Comparison of ENCODE assay signal across 38 cellular contexts in the genomic region with DNA sequence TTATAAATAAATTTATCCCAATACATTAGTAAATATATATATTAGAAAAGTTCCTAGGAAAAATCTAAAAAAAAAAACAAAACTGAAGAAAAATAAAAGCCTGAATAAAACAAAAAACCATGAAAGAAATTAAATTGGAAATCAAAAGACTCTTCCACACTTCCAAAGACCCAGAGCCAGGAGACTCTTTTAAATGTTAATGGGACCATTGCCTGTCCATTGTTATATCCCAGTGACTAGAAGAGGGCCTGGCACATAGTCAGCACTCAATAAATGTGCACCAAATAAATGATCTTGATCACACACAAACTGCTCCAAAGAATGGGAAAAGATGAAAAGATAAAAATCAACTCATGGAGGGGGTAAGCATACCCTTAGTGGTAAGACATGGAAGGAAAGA. TPM values are rescaled to one million over a fixed set of nuclear protein-coding genes. Genes with fewer than 3 reads are reported as not detected.
"Had no signal": no experiment of that assay in that cellular context is flagged by ENCODE, and none has a peak within 500 bp of the region (broad histone marks: within the 10 kb centered on the region; RNA-seq: fewer than 3 reads in every experiment).

No MANE protein-coding gene starts in this region.

- ATAC-seq: activated CD8-positive, alpha-beta memory T cell treated with anti-CD3 and anti-CD28 coated beads, Interleukin-2, amount 10 ng/mL, durations not matched to agents 7 days and 5 days; activated CD8-positive, alpha-beta T cell treated with anti-CD3 and anti-CD28 coated beads, Interleukin-2, amount 10 ng/mL, durations not matched to agents 7 days and 5 days; activated naive CD8-positive, alpha-beta T cell treated with anti-CD3 and anti-CD28 coated beads, Interleukin-2, amount 50 U/mL, for 24 hours had no signal

- H3K4me1 Mint-ChIP-seq: activated B cell treated with CpG ODN at 0.5 μM for 24 hours; activated CD4-positive, alpha-beta memory T cell treated with anti-CD3 and anti-CD28 coated beads, Interleukin-2, amount 10 ng/mL, durations not matched to agents 7 days and 5 days; activated CD4-positive, alpha-beta T cell treated with anti-CD3 and anti-CD28 coated beads, Interleukin-2, amount 10 ng/mL, durations not matched to agents 24 days and 14 days; activated CD8-positive, alpha-beta memory T cell treated with anti-CD3 and anti-CD28 coated beads, Interleukin-2, amount 10 ng/mL, durations not matched to agents 7 days and 5 days; activated naive CD4-positive, alpha-beta T cell treated with anti-CD3 and anti-CD28 coated beads, Interleukin-2, amount 10 ng/mL, durations not matched to agents 7 days and 5 days; activated naive CD4-positive, alpha-beta T cell treated with anti-CD3 and anti-CD28 coated beads, Interleukin-2, amount 50 U/mL, for 24 hours; activated naive CD8-positive, alpha-beta T cell treated with anti-CD3 and anti-CD28 coated beads, Interleukin-2, amount 10 ng/mL, durations not matched to agents 7 days and 5 days; activated naive CD8-positive, alpha-beta T cell treated with anti-CD3 and anti-CD28 coated beads, Interleukin-2, amount 50 U/mL, for 24 hours; central memory CD8-positive, alpha-beta T cell had no signal

- H3K4me3 Mint-ChIP-seq: activated B cell treated with CpG ODN at 0.5 μM for 24 hours; activated CD4-positive, alpha-beta memory T cell treated with anti-CD3 and anti-CD28 coated beads, Interleukin-2, amount 10 ng/mL, durations not matched to agents 7 days and 5 days; activated CD4-positive, alpha-beta T cell treated with anti-CD3 and anti-CD28 coated beads, Interleukin-2, amount 10 ng/mL, durations not matched to agents 24 days and 14 days; activated CD8-positive, alpha-beta memory T cell treated with anti-CD3 and anti-CD28 coated beads, Interleukin-2, amount 10 ng/mL, durations not matched to agents 7 days and 5 days; activated CD8-positive, alpha-beta T cell treated with anti-CD3 and anti-CD28 coated beads, Interleukin-2, amount 10 ng/mL, durations not matched to agents 7 days and 5 days; activated naive CD4-positive, alpha-beta T cell treated with anti-CD3 and anti-CD28 coated beads, Interleukin-2, amount 10 ng/mL, durations not matched to agents 7 days and 5 days; activated naive CD4-positive, alpha-beta T cell treated with anti-CD3 and anti-CD28 coated beads, Interleukin-2, amount 50 U/mL, for 24 hours; activated naive CD8-positive, alpha-beta T cell; activated naive CD8-positive, alpha-beta T cell treated with anti-CD3 and anti-CD28 coated beads, Interleukin-2, amount 10 ng/mL, durations not matched to agents 7 days and 5 days; activated naive CD8-positive, alpha-beta T cell treated with anti-CD3 and anti-CD28 coated beads, Interleukin-2, amount 50 U/mL, for 24 hours; activated T-cell treated with anti-CD3 and anti-CD28 coated beads, Interleukin-2, amount 50 U/mL, for 24 hours; brain; central memory CD8-positive, alpha-beta T cell; T-helper 1 cell treated with Interleukin-12 subunit alpha and Interleukin-12 subunit beta and Interleukin-4 antibody, amounts not matched to agents 30 μg/mL and 1 μg/mL, for 36 hours; T-helper 2 cell treated with Interferon-gamma antibody and Interleukin-4, amounts not matched to agents 5 μg/mL and 100 μg/mL, for 36 hours had no signal

- H3K36me3 Mint-ChIP-seq: activated CD8-positive, alpha-beta memory T cell treated with anti-CD3 and anti-CD28 coated beads, Interleukin-2, amount 10 ng/mL, durations not matched to agents 7 days and 5 days; activated naive CD4-positive, alpha-beta T cell treated with anti-CD3 and anti-CD28 coated beads, Interleukin-2, amount 10 ng/mL, durations not matched to agents 7 days and 5 days; activated naive CD8-positive, alpha-beta T cell; activated naive CD8-positive, alpha-beta T cell treated with anti-CD3 and anti-CD28 coated beads, Interleukin-2, amount 10 ng/mL, durations not matched to agents 7 days and 5 days; brain had no signal

- FAIRE-seq: bronchial epithelial cell, TTC549 had no signal

- H3K9me3 Mint-ChIP-seq: T-helper 2 cell treated with Interferon-gamma antibody and Interleukin-4, amounts not matched to agents 5 μg/mL and 100 μg/mL, for 36 hours had no signal

- H3K27ac Mint-ChIP-seq: activated B cell treated with CpG ODN at 0.5 μM for 24 hours; activated CD4-positive, alpha-beta memory T cell treated with anti-CD3 and anti-CD28 coated beads, Interleukin-2, amount 10 ng/mL, durations not matched to agents 7 days and 5 days; activated CD4-positive, alpha-beta T cell treated with anti-CD3 and anti-CD28 coated beads, Interleukin-2, amount 10 ng/mL, durations not matched to agents 24 days and 14 days; activated CD8-positive, alpha-beta memory T cell treated with anti-CD3 and anti-CD28 coated beads, Interleukin-2, amount 10 ng/mL, durations not matched to agents 7 days and 5 days; activated CD8-positive, alpha-beta T cell treated with anti-CD3 and anti-CD28 coated beads, Interleukin-2, amount 10 ng/mL, durations not matched to agents 7 days and 5 days; activated naive CD4-positive, alpha-beta T cell treated with anti-CD3 and anti-CD28 coated beads, Interleukin-2, amount 10 ng/mL, durations not matched to agents 7 days and 5 days; activated naive CD4-positive, alpha-beta T cell treated with anti-CD3 and anti-CD28 coated beads, Interleukin-2, amount 50 U/mL, for 24 hours; activated naive CD8-positive, alpha-beta T cell; activated naive CD8-positive, alpha-beta T cell treated with anti-CD3 and anti-CD28 coated beads, Interleukin-2, amount 10 ng/mL, durations not matched to agents 7 days and 5 days; activated naive CD8-positive, alpha-beta T cell treated with anti-CD3 and anti-CD28 coated beads, Interleukin-2, amount 50 U/mL, for 24 hours; activated T-cell treated with anti-CD3 and anti-CD28 coated beads, Interleukin-2, amount 50 U/mL, for 24 hours; activated T-helper 2 cell treated with anti-CD3 and anti-CD28 coated beads, Interferon-gamma antibody, Interleukin-2, Interleukin-4, amounts not matched to agents 10 μg/mL and 5 μg/mL and 100 μg/mL, durations not matched to agents 14 hours and 24 hours and 36 hours; brain; T-helper 1 cell treated with Interleukin-12 subunit alpha and Interleukin-12 subunit beta and Interleukin-4 antibody, amounts not matched to agents 30 μg/mL and 1 μg/mL, for 36 hours; T-helper 2 cell treated with Interferon-gamma antibody and Interleukin-4, amounts not matched to agents 5 μg/mL and 100 μg/mL, for 36 hours had no signal

- DNase-seq: activated B cell treated with CpG ODN at 0.5 μM for 24 hours; activated CD4-positive, alpha-beta memory T cell treated with anti-CD3 and anti-CD28 coated beads, Interleukin-2, amount 10 ng/mL, durations not matched to agents 7 days and 5 days; activated CD4-positive, alpha-beta T cell treated with anti-CD3 and anti-CD28 coated beads for 4 hours; activated CD4-positive, alpha-beta T cell treated with anti-CD3 and anti-CD28 coated beads, Interleukin-2, amount 10 ng/mL, durations not matched to agents 24 days and 14 days; activated CD4-positive, alpha-beta T cell treated with anti-CD3 and anti-CD28 coated beads, Interleukin-2, amount 50 U/mL, for 1 hour; activated CD4-positive, alpha-beta T cell treated with anti-CD3 and anti-CD28 coated beads, Interleukin-2, amount 50 U/mL, for 48 hours; activated CD4-positive, CD25-positive, alpha-beta regulatory T cell treated with anti-CD3 and anti-CD28 coated beads, Interleukin-2, amount 50 U/mL, for 72 hours; activated CD8-positive, alpha-beta memory T cell treated with anti-CD3 and anti-CD28 coated beads for 24 hours; activated CD8-positive, alpha-beta memory T cell treated with anti-CD3 and anti-CD28 coated beads, Interleukin-2, amount 10 ng/mL, durations not matched to agents 7 days and 5 days; activated CD8-positive, alpha-beta memory T cell treated with anti-CD3 and anti-CD28 coated beads, Interleukin-2, amount 50 U/mL, for 48 hours; activated CD8-positive, alpha-beta T cell treated with anti-CD3 and anti-CD28 coated beads, Interleukin-2, amount 10 ng/mL, durations not matched to agents 7 days and 5 days; activated effector memory CD4-positive, alpha-beta T cell treated with Interleukin-2 at 50 U/mL for 16 hours; activated gamma-delta T cell; activated naive CD4-positive, alpha-beta T cell treated with anti-CD3 and anti-CD28 coated beads, Interleukin-2, amount 10 ng/mL, durations not matched to agents 7 days and 5 days; activated naive CD4-positive, alpha-beta T cell treated with Interleukin-2 at 50 U/mL for 16 hours; activated naive CD8-positive, alpha-beta T cell treated with anti-CD3 and anti-CD28 coated beads, Interleukin-2, amount 10 ng/mL, durations not matched to agents 7 days and 5 days; activated naive CD8-positive, alpha-beta T cell treated with anti-CD3 and anti-CD28 coated beads, Interleukin-2, amount 50 U/mL, for 24 hours; activated T-cell treated with anti-CD3 and anti-CD28 coated beads, Interleukin-2, amount 50 U/mL, for 24 hours; activated T-cell treated with anti-CD3 and anti-CD28 coated beads, Interleukin-2, amount 50 U/mL, for 48 hours; amygdala; anterior cingulate cortex; caudate nucleus; cerebellar nuclear complex; T-helper 1 cell; T-helper 2 cell; T-helper 9 cell; WERI-Rb-1 had no signal

RNA-seq across cellular contexts. Expression of a gene that starts 51.3 kb away (rescaled TPM):
- total RNA-seq: activated B cell treated with CpG ODN at 0.5 μM for 24 hours; activated CD4-positive, alpha-beta memory T cell treated with anti-CD3 and anti-CD28 coated beads, Interleukin-2, amount 10 ng/mL, durations not matched to agents 7 days and 5 days; activated CD4-positive, alpha-beta T cell treated with anti-CD3 and anti-CD28 coated beads, Interleukin-2, amount 10 ng/mL, durations not matched to agents 24 days and 14 days; activated CD8-positive, alpha-beta memory T cell treated with anti-CD3 and anti-CD28 coated beads, Interleukin-2, amount 10 ng/mL, durations not matched to agents 7 days and 5 days; activated CD8-positive, alpha-beta T cell treated with anti-CD3 and anti-CD28 coated beads, Interleukin-2, amount 10 ng/mL, durations not matched to agents 7 days and 5 days; activated naive CD8-positive, alpha-beta T cell treated with anti-CD3 and anti-CD28 coated beads, Interleukin-2, amount 10 ng/mL, durations not matched to agents 7 days and 5 days; activated T-helper 2 cell treated with anti-CD3 and anti-CD28 coated beads, Interferon-gamma antibody, Interleukin-2, Interleukin-4, amounts not matched to agents 10 μg/mL and 5 μg/mL and 100 μg/mL, durations not matched to agents 14 hours and 24 hours and 36 hours; bronchial epithelial cell; cardiac muscle cell; chondrocyte had no signal
